Comparison of ENCODE assay signal across 8 cellular contexts in genomic region chr17:42421479-42422332, GRCh38.
DNase-seq lines count a peak whose midpoint lies in the region; ATAC-seq and TF ChIP-seq lines count a peak whose summit lies in the region.

No MANE protein-coding gene starts in this region.

- peak; percentile 66 for ATAC-seq in stimulated activated effector memory CD8-positive, alpha-beta T cell treated with anti-CD3 and anti-CD28 coated beads, Interleukin-12 subunit alpha, Interleukin-12 subunit beta, amount 100 ng/mL, for 72 hours
- no peak for ATAC-seq in HG02973 (IDR thresholded peaks at IDR 0.05; ENCODE audit: unreplicated experiment)

- no peaks in the 10 kb centered on the region for H3K9me3 Mint-ChIP-seq in activated naive CD4-positive, alpha-beta T cell treated with anti-CD3 and anti-CD28 coated beads, Interleukin-2, amount 10 ng/mL, durations not matched to agents 7 days and 5 days
- no peaks in the 10 kb centered on the region for H3K9me3 Mint-ChIP-seq in stimulated activated effector memory CD8-positive, alpha-beta T cell treated with anti-CD3 and anti-CD28 coated beads, Interleukin-12 subunit alpha, Interleukin-12 subunit beta, amount 100 ng/mL, for 72 hours

- no peak overlapping the region for H3K9ac ChIP-seq in MM.1S (ENCODE audit: low read length)

- H3K27ac Mint-ChIP-seq in activated naive CD4-positive, alpha-beta T cell treated with anti-CD3 and anti-CD28 coated beads, Interleukin-2, amount 10 ng/mL, durations not matched to agents 7 days and 5 days, result no peak overlapping the region
- no peak overlapping the region for H3K27ac Mint-ChIP-seq in stimulated activated effector memory CD8-positive, alpha-beta T cell treated with anti-CD3 and anti-CD28 coated beads, Interleukin-12 subunit alpha, Interleukin-12 subunit beta, amount 100 ng/mL, for 72 hours

- H3K4me1 ChIP-seq in MM.1S (ENCODE audit: low read length), result peaks cover 6% of the 10 kb centered on the region; the same call in 1 of the 2 replicates

- H3K9me3 ChIP-seq in MM.1S (replicated peaks; ENCODE audit: insufficient read depth, low read length), result no peaks in the 10 kb centered on the region

- H4K20me1 ChIP-seq in MM.1S (ENCODE audit: insufficient read depth, low read length), result no peaks in the 10 kb centered on the region

- no peak for DNase-seq in activated naive CD4-positive, alpha-beta T cell treated with anti-CD3 and anti-CD28 coated beads, Interleukin-2, amount 10 ng/mL, durations not matched to agents 7 days and 5 days
- DNase-seq in activated naive CD4-positive, alpha-beta T cell (lab: John Stamatoyannopoulos, UW), result no peak
- peak; percentile 53 for DNase-seq in brain microvascular endothelial cell
- DNase-seq in islet precursor cell, result peak; percentile 89
- no peak for DNase-seq in stimulated activated effector memory CD8-positive, alpha-beta T cell treated with anti-CD3 and anti-CD28 coated beads, Interleukin-12 subunit alpha, Interleukin-12 subunit beta, amount 100 ng/mL, for 72 hours (ENCODE audit: low spot score in 2 of 2)
- no peak for DNase-seq in MM.1S
- DNase-seq in NCI-H2196 treated with DMSO at 0.1 percent for 48 hours (lab: John Stamatoyannopoulos, UW; ENCODE audit: unreplicated experiment), result no peak

- CTCF ChIA-PET in activated naive CD4-positive, alpha-beta T cell treated with anti-CD3 and anti-CD28 coated beads, Interleukin-2, amount 10 ng/mL, durations not matched to agents 7 days and 5 days (lab: Charles Lee), result interaction anchor here (1.2 to 2.7 kb wide), 5 partner anchors 12 to 106 kb away, joined by 3 to 9 read pairs (median 4); no protein-coding TSS in a partner anchor

- in situ Hi-C loops in brain microvascular endothelial cell (cut with HindIII; ENCODE audit: low pct_ligation_motif_present, low sequenced_read_pairs), result no loop called here

- no peaks in the 10 kb centered on the region for H3K9me2 ChIP-seq in MM.1S (replicated peaks; ENCODE audit: insufficient read depth, low read length)

- H3K4me3 Mint-ChIP-seq in activated naive CD4-positive, alpha-beta T cell treated with anti-CD3 and anti-CD28 coated beads, Interleukin-2, amount 10 ng/mL, durations not matched to agents 7 days and 5 days, result peak overlapping the region; percentile 63
- H3K4me3 Mint-ChIP-seq in stimulated activated effector memory CD8-positive, alpha-beta T cell treated with anti-CD3 and anti-CD28 coated beads, Interleukin-12 subunit alpha, Interleukin-12 subunit beta, amount 100 ng/mL, for 72 hours, result peak overlapping the region; percentile 78

- H3K27me3 Mint-ChIP-seq in activated naive CD4-positive, alpha-beta T cell treated with anti-CD3 and anti-CD28 coated beads, Interleukin-2, amount 10 ng/mL, durations not matched to agents 7 days and 5 days, result peaks cover 80% of the 10 kb centered on the region

- H3K4me2 ChIP-seq in MM.1S (ENCODE audit: low read depth, low read length), result no peak overlapping the region

- no peaks in the 10 kb centered on the region for H3K36me3 Mint-ChIP-seq in activated naive CD4-positive, alpha-beta T cell treated with anti-CD3 and anti-CD28 coated beads, Interleukin-2, amount 10 ng/mL, durations not matched to agents 7 days and 5 days
- no peaks in the 10 kb centered on the region for H3K36me3 Mint-ChIP-seq in stimulated activated effector memory CD8-positive, alpha-beta T cell treated with anti-CD3 and anti-CD28 coated beads, Interleukin-12 subunit alpha, Interleukin-12 subunit beta, amount 100 ng/mL, for 72 hours

- TF ChIP-seq CTCF in brain microvascular endothelial cell (IDR thresholded peaks at IDR 0.05; ENCODE audit: low read depth, low read length, missing control alignments) (no peak), MM.1S (IDR thresholded peaks at IDR 0.05; ENCODE audit: low read length) (no peak)

- H3K27ac ChIP-seq in brain microvascular endothelial cell (peak overlapping the region; percentile 87), MM.1S (ENCODE audit: low read length) (no peak overlapping the region)

- peaks cover 17% of the 10 kb centered on the region for H3K4me1 Mint-ChIP-seq in activated naive CD4-positive, alpha-beta T cell treated with anti-CD3 and anti-CD28 coated beads, Interleukin-2, amount 10 ng/mL, durations not matched to agents 7 days and 5 days
- peaks cover 31% of the 10 kb centered on the region for H3K4me1 Mint-ChIP-seq in stimulated activated effector memory CD8-positive, alpha-beta T cell treated with anti-CD3 and anti-CD28 coated beads, Interleukin-12 subunit alpha, Interleukin-12 subunit beta, amount 100 ng/mL, for 72 hours

- no peak overlapping the region for H2AFZ ChIP-seq in MM.1S (ENCODE audit: low read length)

- H3K36me3 ChIP-seq in brain microvascular endothelial cell (replicated peaks), result peaks cover 3% of the 10 kb centered on the region
- no peaks in the 10 kb centered on the region for H3K36me3 ChIP-seq in MM.1S (replicated peaks; ENCODE audit: insufficient read depth, low read length)

- H3K4me3 ChIP-seq in brain microvascular endothelial cell (ENCODE audit: low read depth, low read length) (peak overlapping the region; percentile 97), MM.1S (ENCODE audit: low read length) (no peak overlapping the region)

- no peaks in the 10 kb centered on the region for H3F3A ChIP-seq in MM.1S (ENCODE audit: insufficient read depth, low read length)

- H3K27me3 ChIP-seq in brain microvascular endothelial cell (replicated peaks) (no peaks in the 10 kb centered on the region), MM.1S (replicated peaks; ENCODE audit: insufficient read depth, low read length) (peaks cover 29% of the 10 kb centered on the region)

- H3K79me2 ChIP-seq in MM.1S (ENCODE audit: low read length), result no peaks in the 10 kb centered on the region

Comparison
In these comparisons a context has a peak if more than half of its experiments do, and no peak if none do; other contexts are left out.
1. DNase-seq: peak in brain microvascular endothelial cell (single experiment) and islet precursor cell (single experiment); none in activated naive CD4-positive, alpha-beta T cell treated with anti-CD3 and anti-CD28 coated beads, Interleukin-2, amount 10 ng/mL, durations not matched to agents 7 days and 5 days (single experiment), activated naive CD4-positive, alpha-beta T cell (0 of 4), stimulated activated effector memory CD8-positive, alpha-beta T cell treated with anti-CD3 and anti-CD28 coated beads, Interleukin-12 subunit alpha, Interleukin-12 subunit beta, amount 100 ng/mL, for 72 hours (0 of 2), MM.1S (single experiment) and NCI-H2196 treated with DMSO at 0.1 percent for 48 hours (single experiment).